Comparison of ENCODE assay signal across 1 cellular context in the genomic region with DNA sequence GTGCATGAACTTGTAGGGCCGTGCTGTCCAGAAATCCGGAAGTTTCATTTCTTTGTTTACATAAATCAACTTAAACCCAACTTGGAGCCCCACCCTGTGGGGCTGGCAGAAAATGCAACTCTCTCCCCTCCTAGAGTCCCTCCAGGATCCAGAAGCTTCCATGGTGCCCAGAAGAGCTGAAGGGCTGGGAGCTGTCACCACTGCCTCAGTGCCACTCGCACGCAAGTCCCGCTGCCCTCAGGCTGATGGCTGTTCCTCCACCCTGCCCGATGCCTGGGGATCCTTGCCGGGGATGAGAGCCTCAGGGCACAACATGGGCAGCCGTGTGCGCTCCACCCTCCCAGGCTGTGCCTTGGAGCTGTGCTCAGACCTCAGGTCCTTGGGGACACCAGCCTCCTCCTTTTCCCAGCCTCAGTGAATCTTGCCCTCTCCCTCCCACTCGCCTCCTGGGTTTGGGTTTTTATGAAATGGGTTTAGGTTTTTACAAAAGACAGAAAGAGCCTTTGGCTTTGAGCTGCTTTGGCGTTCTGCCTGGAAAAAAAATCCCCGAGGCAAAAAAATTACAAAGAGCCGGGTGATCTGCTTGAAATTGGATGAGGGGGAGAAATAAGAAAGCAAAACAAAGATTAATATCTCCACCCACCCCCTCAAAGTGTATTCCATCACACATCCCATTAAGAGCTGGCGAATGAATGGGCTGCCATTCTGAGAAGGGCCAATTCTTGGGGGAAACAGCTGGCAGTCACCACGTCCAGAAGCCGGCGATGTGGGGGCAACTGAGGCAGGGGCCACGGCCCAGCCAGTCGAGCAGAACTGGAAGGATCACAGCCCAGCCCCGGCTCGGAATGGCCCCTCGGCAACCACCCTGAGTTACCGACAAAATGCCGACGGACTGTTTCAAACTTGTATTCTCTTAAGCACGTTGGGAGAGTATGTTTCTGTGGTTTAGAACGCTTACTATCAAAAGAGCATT.
TF ChIP-seq lines count a peak whose summit lies in the region.

No MANE protein-coding gene starts in this region.

TF ChIP-seq in SK-N-SH, 30 proteins besides CTCF, POLR2A, EP300 and RAD21 (continued from another document):
- TF ChIP-seq CHD2 (IDR thresholded peaks at IDR 0.05; ENCODE audit: low read length, partially characterized antibody), result no peak
- TF ChIP-seq RXRA (IDR thresholded peaks at IDR 0.05; ENCODE audit: borderline replicate concordance, low read depth), result no peak
- no peak for TF ChIP-seq FOSL2 (IDR thresholded peaks at IDR 0.05; ENCODE audit: borderline replicate concordance, low read depth)
- TF ChIP-seq YY1 (IDR thresholded peaks at IDR 0.05; ENCODE audit: low read depth), result no peak
- TF ChIP-seq MXI1 (IDR thresholded peaks at IDR 0.05; ENCODE audit: low read depth, low read length), result no peak
